1 cellular context compared by ENCODE assay signal in the genomic region with DNA sequence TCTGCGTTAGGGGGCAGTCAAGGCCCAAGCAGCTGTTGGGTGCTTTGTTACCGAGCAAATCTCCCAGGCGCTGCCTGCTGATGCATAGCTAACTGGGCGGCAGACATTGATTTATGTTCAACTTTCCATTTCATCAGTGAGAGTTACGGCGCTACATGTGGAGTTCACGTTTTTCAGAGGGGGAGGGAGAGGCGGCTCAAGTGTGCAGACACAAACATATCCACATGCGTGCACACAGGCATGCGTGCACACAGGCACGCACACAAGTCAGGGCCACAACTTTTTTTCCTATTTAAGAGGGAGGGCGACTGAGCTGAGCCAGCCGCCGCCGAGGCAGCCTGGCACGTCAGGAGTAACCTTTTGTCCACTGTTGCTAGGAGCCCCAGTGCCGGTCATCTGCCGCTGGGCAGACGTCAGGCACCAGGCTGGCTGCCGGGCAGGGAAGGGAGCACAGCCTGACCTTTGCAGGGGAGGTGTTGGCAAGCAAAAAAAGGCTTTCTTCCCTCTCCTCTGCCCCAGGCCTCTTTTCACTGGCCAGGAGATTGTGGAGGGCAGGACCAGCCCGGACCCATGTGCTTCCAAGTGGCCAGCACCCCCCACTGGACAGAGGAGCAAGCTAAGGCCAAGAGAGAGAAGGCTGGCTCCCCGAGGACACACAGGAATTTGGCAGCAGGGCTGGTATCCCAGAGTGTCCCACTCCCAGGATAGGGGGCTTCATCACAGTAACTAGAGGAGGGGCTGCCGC.
TF ChIP-seq lines count a peak whose summit lies in the region.

No MANE protein-coding gene starts in this region.

TF ChIP-seq in GM12878, 131 proteins besides CTCF, POLR2A, EP300 and RAD21 (continued from another document and continues in another):
- TF ChIP-seq, protein P1, sequence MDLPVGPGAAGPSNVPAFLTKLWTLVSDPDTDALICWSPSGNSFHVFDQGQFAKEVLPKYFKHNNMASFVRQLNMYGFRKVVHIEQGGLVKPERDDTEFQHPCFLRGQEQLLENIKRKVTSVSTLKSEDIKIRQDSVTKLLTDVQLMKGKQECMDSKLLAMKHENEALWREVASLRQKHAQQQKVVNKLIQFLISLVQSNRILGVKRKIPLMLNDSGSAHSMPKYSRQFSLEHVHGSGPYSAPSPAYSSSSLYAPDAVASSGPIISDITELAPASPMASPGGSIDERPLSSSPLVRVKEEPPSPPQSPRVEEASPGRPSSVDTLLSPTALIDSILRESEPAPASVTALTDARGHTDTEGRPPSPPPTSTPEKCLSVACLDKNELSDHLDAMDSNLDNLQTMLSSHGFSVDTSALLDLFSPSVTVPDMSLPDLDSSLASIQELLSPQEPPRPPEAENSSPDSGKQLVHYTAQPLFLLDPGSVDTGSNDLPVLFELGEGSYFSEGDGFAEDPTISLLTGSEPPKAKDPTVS (IDR thresholded peaks at IDR 0.05; ENCODE audit: low read depth, low read length), result no peak
- TF ChIP-seq, protein P2, sequence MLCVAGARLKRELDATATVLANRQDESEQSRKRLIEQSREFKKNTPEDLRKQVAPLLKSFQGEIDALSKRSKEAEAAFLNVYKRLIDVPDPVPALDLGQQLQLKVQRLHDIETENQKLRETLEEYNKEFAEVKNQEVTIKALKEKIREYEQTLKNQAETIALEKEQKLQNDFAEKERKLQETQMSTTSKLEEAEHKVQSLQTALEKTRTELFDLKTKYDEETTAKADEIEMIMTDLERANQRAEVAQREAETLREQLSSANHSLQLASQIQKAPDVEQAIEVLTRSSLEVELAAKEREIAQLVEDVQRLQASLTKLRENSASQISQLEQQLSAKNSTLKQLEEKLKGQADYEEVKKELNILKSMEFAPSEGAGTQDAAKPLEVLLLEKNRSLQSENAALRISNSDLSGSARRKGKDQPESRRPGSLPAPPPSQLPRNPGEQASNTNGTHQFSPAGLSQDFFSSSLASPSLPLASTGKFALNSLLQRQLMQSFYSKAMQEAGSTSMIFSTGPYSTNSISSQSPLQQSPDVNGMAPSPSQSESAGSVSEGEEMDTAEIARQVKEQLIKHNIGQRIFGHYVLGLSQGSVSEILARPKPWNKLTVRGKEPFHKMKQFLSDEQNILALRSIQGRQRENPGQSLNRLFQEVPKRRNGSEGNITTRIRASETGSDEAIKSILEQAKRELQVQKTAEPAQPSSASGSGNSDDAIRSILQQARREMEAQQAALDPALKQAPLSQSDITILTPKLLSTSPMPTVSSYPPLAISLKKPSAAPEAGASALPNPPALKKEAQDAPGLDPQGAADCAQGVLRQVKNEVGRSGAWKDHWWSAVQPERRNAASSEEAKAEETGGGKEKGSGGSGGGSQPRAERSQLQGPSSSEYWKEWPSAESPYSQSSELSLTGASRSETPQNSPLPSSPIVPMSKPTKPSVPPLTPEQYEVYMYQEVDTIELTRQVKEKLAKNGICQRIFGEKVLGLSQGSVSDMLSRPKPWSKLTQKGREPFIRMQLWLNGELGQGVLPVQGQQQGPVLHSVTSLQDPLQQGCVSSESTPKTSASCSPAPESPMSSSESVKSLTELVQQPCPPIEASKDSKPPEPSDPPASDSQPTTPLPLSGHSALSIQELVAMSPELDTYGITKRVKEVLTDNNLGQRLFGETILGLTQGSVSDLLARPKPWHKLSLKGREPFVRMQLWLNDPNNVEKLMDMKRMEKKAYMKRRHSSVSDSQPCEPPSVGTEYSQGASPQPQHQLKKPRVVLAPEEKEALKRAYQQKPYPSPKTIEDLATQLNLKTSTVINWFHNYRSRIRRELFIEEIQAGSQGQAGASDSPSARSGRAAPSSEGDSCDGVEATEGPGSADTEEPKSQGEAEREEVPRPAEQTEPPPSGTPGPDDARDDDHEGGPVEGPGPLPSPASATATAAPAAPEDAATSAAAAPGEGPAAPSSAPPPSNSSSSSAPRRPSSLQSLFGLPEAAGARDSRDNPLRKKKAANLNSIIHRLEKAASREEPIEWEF (IDR thresholded peaks at IDR 0.05; ENCODE audit: insufficient replicate concordance, low read depth, low read length), result no peak
- TF ChIP-seq CHD4 (IDR thresholded peaks at IDR 0.05) (no peak), HDAC6 (IDR thresholded peaks at IDR 0.05; ENCODE audit: unreplicated experiment) (no peak), RUNX3 (IDR thresholded peaks at IDR 0.05; ENCODE audit: low read length) (no peak), SMAD1 (IDR thresholded peaks at IDR 0.05; ENCODE audit: low read depth, partially characterized antibody) (no peak), NFXL1 (IDR thresholded peaks at IDR 0.05; ENCODE audit: borderline replicate concordance) (no peak), CBX5 (IDR thresholded peaks at IDR 0.05; ENCODE audit: low read depth) (no peak), NR2C2 (IDR thresholded peaks at IDR 0.05; ENCODE audit: borderline replicate concordance, control insufficient read depth, insufficient read length, low read depth) (no peak), POLR2AphosphoS5 (IDR thresholded peaks at IDR 0.05; ENCODE audit: low read length) (no peak), RCOR1 (conservative IDR thresholded peaks at IDR 0.05; ENCODE audit: low read depth, low read length) (no peak), EED (IDR thresholded peaks at IDR 0.05; ENCODE audit: low read depth) (no peak), ATF7 (IDR thresholded peaks at IDR 0.05; ENCODE audit: low read depth) (peak; percentile 86), SP1 (IDR thresholded peaks at IDR 0.05; ENCODE audit: low read depth, low read length) (no peak), BHLHE40 (IDR thresholded peaks at IDR 0.05; ENCODE audit: borderline replicate concordance in 1 of 2, low read depth in 2 of 2, low read length in 1 of 2) (peak; percentile 87 to 91), SUPT20H (IDR thresholded peaks at IDR 0.05; ENCODE audit: borderline replicate concordance, control insufficient read depth, low read depth, low read length) (no peak), NFIC (IDR thresholded peaks at IDR 0.05; ENCODE audit: low read depth, low read length) (no peak), ZBED1 (IDR thresholded peaks at IDR 0.05; ENCODE audit: borderline replicate concordance) (no peak), ESRRA (IDR thresholded peaks at IDR 0.05; ENCODE audit: low read length) (no peak), ASH2L (IDR thresholded peaks at IDR 0.05; ENCODE audit: borderline replicate concordance, low read depth) (no peak), CEBPB (IDR thresholded peaks at IDR 0.05; ENCODE audit: borderline replicate concordance in 1 of 2, low read depth in 2 of 2, low read length in 2 of 2) (no peak), MYB (IDR thresholded peaks at IDR 0.05; ENCODE audit: borderline replicate concordance, low read depth, low read length) (no peak), ZNF217 (IDR thresholded peaks at IDR 0.05) (no peak), NFYA (IDR thresholded peaks at IDR 0.05; ENCODE audit: borderline replicate concordance, low read depth, low read length) (no peak), RAD51 (IDR thresholded peaks at IDR 0.05) (no peak), HDGF (IDR thresholded peaks at IDR 0.05) (no peak), MEF2A (IDR thresholded peaks at IDR 0.05; ENCODE audit: insufficient read depth, low read depth, low read length) (no peak), SUZ12 (IDR thresholded peaks at IDR 0.05; ENCODE audit: unreplicated experiment) (no peak), IKZF1 (conservative IDR thresholded peaks at IDR 0.05) (peak; percentile 29; the same call in 1 of the 2 replicates), HCFC1 (IDR thresholded peaks at IDR 0.05; ENCODE audit: low read length) (no peak), PAX8 (IDR thresholded peaks at IDR 0.05) (0 out of 2 replicates have a peak, but pooled peaks have one; percentile 83), RBBP5 (conservative IDR thresholded peaks at IDR 0.05) (no peak), SMARCA5 (IDR thresholded peaks at IDR 0.05) (peak; percentile 75; the same call in 1 of the 2 replicates), SMAD5 (IDR thresholded peaks at IDR 0.05; ENCODE audit: low read depth) (no peak)
- TF ChIP-seq, protein P3, sequence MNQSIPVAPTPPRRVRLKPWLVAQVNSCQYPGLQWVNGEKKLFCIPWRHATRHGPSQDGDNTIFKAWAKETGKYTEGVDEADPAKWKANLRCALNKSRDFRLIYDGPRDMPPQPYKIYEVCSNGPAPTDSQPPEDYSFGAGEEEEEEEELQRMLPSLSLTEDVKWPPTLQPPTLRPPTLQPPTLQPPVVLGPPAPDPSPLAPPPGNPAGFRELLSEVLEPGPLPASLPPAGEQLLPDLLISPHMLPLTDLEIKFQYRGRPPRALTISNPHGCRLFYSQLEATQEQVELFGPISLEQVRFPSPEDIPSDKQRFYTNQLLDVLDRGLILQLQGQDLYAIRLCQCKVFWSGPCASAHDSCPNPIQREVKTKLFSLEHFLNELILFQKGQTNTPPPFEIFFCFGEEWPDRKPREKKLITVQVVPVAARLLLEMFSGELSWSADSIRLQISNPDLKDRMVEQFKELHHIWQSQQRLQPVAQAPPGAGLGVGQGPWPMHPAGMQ (IDR thresholded peaks at IDR 0.05; ENCODE audit: borderline replicate concordance), result no peak
- TF ChIP-seq, protein P4, sequence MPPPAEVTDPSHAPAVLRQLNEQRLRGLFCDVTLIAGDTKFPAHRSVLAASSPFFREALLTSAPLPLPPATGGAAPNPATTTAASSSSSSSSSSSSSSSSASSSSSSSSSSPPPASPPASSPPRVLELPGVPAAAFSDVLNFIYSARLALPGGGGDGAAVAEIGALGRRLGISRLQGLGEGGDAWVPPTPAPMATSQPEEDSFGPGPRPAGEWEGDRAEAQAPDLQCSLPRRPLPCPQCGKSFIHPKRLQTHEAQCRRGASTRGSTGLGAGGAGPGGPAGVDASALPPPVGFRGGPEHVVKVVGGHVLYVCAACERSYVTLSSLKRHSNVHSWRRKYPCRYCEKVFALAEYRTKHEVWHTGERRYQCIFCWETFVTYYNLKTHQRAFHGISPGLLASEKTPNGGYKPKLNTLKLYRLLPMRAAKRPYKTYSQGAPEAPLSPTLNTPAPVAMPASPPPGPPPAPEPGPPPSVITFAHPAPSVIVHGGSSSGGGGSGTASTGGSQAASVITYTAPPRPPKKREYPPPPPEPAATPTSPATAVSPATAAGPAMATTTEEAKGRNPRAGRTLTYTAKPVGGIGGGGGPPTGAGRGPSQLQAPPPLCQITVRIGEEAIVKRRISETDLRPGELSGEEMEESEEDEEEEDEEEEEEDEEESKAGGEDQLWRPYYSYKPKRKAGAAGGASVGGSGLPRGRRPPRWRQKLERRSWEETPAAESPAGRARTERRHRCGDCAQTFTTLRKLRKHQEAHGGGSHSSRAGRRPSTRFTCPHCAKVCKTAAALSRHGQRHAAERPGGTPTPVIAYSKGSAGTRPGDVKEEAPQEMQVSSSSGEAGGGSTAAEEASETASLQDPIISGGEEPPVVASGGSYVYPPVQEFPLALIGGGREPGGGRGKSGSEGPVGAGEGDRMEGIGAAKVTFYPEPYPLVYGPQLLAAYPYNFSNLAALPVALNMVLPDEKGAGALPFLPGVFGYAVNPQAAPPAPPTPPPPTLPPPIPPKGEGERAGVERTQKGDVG (CRISPR knock-in tag; IDR thresholded peaks at IDR 0.05), result no peak
- TF ChIP-seq, protein P5, sequence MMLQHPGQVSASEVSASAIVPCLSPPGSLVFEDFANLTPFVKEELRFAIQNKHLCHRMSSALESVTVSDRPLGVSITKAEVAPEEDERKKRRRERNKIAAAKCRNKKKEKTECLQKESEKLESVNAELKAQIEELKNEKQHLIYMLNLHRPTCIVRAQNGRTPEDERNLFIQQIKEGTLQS (IDR thresholded peaks at IDR 0.05; ENCODE audit: borderline replicate concordance, extremely low read depth, low read depth, low read length), result no peak
- TF ChIP-seq, protein P6, sequence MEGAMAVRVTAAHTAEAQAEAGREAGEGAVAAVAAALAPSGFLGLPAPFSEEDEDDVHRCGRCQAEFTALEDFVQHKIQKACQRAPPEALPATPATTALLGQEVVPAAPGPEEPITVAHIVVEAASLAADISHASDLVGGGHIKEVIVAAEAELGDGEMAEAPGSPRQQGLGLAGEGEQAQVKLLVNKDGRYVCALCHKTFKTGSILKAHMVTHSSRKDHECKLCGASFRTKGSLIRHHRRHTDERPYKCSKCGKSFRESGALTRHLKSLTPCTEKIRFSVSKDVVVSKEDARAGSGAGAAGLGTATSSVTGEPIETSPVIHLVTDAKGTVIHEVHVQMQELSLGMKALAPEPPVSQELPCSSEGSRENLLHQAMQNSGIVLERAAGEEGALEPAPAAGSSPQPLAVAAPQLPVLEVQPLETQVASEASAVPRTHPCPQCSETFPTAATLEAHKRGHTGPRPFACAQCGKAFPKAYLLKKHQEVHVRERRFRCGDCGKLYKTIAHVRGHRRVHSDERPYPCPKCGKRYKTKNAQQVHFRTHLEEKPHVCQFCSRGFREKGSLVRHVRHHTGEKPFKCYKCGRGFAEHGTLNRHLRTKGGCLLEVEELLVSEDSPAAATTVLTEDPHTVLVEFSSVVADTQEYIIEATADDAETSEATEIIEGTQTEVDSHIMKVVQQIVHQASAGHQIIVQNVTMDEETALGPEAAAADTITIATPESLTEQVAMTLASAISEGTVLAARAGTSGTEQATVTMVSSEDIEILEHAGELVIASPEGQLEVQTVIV (IDR thresholded peaks at IDR 0.05; ENCODE audit: borderline replicate concordance, partially characterized antibody), result no peak
- TF ChIP-seq, protein P7, sequence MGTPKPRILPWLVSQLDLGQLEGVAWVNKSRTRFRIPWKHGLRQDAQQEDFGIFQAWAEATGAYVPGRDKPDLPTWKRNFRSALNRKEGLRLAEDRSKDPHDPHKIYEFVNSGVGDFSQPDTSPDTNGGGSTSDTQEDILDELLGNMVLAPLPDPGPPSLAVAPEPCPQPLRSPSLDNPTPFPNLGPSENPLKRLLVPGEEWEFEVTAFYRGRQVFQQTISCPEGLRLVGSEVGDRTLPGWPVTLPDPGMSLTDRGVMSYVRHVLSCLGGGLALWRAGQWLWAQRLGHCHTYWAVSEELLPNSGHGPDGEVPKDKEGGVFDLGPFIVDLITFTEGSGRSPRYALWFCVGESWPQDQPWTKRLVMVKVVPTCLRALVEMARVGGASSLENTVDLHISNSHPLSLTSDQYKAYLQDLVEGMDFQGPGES (IDR thresholded peaks at IDR 0.05), result no peak
- TF ChIP-seq, protein P8, sequence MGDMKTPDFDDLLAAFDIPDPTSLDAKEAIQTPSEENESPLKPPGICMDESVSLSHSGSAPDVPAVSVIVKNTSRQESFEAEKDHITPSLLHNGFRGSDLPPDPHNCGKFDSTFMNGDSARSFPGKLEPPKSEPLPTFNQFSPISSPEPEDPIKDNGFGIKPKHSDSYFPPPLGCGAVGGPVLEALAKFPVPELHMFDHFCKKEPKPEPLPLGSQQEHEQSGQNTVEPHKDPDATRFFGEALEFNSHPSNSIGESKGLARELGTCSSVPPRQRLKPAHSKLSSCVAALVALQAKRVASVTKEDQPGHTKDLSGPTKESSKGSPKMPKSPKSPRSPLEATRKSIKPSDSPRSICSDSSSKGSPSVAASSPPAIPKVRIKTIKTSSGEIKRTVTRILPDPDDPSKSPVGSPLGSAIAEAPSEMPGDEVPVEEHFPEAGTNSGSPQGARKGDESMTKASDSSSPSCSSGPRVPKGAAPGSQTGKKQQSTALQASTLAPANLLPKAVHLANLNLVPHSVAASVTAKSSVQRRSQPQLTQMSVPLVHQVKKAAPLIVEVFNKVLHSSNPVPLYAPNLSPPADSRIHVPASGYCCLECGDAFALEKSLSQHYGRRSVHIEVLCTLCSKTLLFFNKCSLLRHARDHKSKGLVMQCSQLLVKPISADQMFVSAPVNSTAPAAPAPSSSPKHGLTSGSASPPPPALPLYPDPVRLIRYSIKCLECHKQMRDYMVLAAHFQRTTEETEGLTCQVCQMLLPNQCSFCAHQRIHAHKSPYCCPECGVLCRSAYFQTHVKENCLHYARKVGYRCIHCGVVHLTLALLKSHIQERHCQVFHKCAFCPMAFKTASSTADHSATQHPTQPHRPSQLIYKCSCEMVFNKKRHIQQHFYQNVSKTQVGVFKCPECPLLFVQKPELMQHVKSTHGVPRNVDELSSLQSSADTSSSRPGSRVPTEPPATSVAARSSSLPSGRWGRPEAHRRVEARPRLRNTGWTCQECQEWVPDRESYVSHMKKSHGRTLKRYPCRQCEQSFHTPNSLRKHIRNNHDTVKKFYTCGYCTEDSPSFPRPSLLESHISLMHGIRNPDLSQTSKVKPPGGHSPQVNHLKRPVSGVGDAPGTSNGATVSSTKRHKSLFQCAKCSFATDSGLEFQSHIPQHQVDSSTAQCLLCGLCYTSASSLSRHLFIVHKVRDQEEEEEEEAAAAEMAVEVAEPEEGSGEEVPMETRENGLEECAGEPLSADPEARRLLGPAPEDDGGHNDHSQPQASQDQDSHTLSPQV (IDR thresholded peaks at IDR 0.05), result no peak
